ENCODE assay signal across 28 cellular contexts in genomic region chr4:23958749-23959148, GRCh38.
"Had no signal": no experiment of that assay in that cellular context is flagged by ENCODE, and none has a peak within 500 bp of the region (broad histone marks: within the 10 kb centered on the region; RNA-seq: fewer than 3 reads in every experiment).

No MANE protein-coding gene starts in this region.

- H3K27ac ChIP-seq: ascending aorta, breast epithelium, cardiac muscle cell, colonic mucosa, epithelial cell of prostate, esophagus squamous epithelium, gastroesophageal sphincter, heart right ventricle had no signal

- ATAC-seq: activated naive CD4-positive, alpha-beta T cell treated with anti-CD3 and anti-CD28 coated beads, Interleukin-2, amount 50 U/mL, for 72 hours; activated T-cell treated with anti-CD3 and anti-CD28 coated beads, Interleukin-2, amount 50 U/mL, for 72 hours; gastroesophageal sphincter; heart right ventricle; WTC11 had no signal

- H3K4me3 ChIP-seq: ascending aorta, breast epithelium, cardiac muscle cell, colonic mucosa, esophagus squamous epithelium, gastroesophageal sphincter, heart right ventricle had no signal

- H3K9me3 ChIP-seq: ascending aorta, breast epithelium, colonic mucosa, esophagus squamous epithelium, gastroesophageal sphincter, heart right ventricle had no signal

- DNase-seq: activated CD4-positive, alpha-beta memory T cell treated with anti-CD3 and anti-CD28 coated beads, Interleukin-2, amount 10 ng/mL, durations not matched to agents 7 days and 5 days; activated CD4-positive, alpha-beta T cell treated with anti-CD3 and anti-CD28 coated beads for 1 hour; activated CD4-positive, alpha-beta T cell treated with anti-CD3 and anti-CD28 coated beads for 4 hours; activated CD4-positive, alpha-beta T cell treated with anti-CD3 and anti-CD28 coated beads, Interleukin-2, amount 10 ng/mL, durations not matched to agents 7 days and 5 days; activated CD4-positive, alpha-beta T cell treated with anti-CD3 and anti-CD28 coated beads, Interleukin-2, amount 50 U/mL, for 4 hours; activated CD8-positive, alpha-beta memory T cell treated with anti-CD3 and anti-CD28 coated beads, Interleukin-2, amount 50 U/mL, for 48 hours; activated gamma-delta T cell; activated naive CD4-positive, alpha-beta T cell; activated naive CD4-positive, alpha-beta T cell treated with anti-CD3 and anti-CD28 coated beads, Interleukin-2, amount 10 ng/mL, durations not matched to agents 7 days and 5 days; activated naive CD8-positive, alpha-beta T cell treated with anti-CD3 and anti-CD28 coated beads, Interleukin-2, amount 10 ng/mL, durations not matched to agents 7 days and 5 days; activated T-cell treated with anti-CD3 and anti-CD28 coated beads for 4 hours; activated T-cell treated with anti-CD3 and anti-CD28 coated beads, Interleukin-2, amount 50 U/mL, for 24 hours; activated T-cell treated with anti-CD3 and anti-CD28 coated beads, Interleukin-2, amount 50 U/mL, for 72 hours; central memory CD4-positive, alpha-beta T cell; cerebellar nuclear complex; colonic mucosa; effector CD8-positive, alpha-beta T cell; esophagus squamous epithelium; foreskin melanocyte; heart right ventricle; T-helper 2 cell had no signal

- H3K4me1 ChIP-seq: ascending aorta, breast epithelium, colonic mucosa, esophagus squamous epithelium, gastroesophageal sphincter had no signal

- H3K36me3 ChIP-seq: ascending aorta, breast epithelium, cardiac muscle cell, colonic mucosa, esophagus squamous epithelium, gastroesophageal sphincter, heart right ventricle had no signal

- H3K27me3 ChIP-seq: ascending aorta, breast epithelium, cardiac muscle cell, colonic mucosa, esophagus squamous epithelium, gastroesophageal sphincter, heart right ventricle had no signal
